Comparison of ENCODE assay signal across 15 cellular contexts in genomic region chr17:19011581-19011980, GRCh38. TPM values are rescaled to one million over a fixed set of nuclear protein-coding genes. Genes with fewer than 3 reads are reported as not detected.
DNase-seq lines count a peak whose midpoint lies in the region; ATAC-seq and TF ChIP-seq lines count a peak whose summit lies in the region.
"Had no signal": no experiment of that assay in that cellular context is flagged by ENCODE, and none has a peak within 500 bp of the region (broad histone marks: within the 10 kb centered on the region; RNA-seq: fewer than 3 reads in every experiment).

No MANE protein-coding gene starts in this region.

- no peak overlapping the region for H3K9ac ChIP-seq in neuronal stem cell (ENCODE audit: low read depth, low read length, poor library complexity)

- no peak overlapping the region for H3K4me3 ChIP-seq in right cardiac atrium (ENCODE audit: low read length)
- no peak overlapping the region for H3K4me3 ChIP-seq in right atrium auricular region
- H3K4me3 ChIP-seq in esophagus squamous epithelium, result no peak overlapping the region
- no peak overlapping the region for H3K4me3 ChIP-seq in neuronal stem cell (ENCODE audit: low read length in 2 of 2)
- H3K4me3 ChIP-seq in upper lobe of right lung, result no peak overlapping the region
- H3K4me3 ChIP-seq: BLaER1 treated with 17β-estradiol and CSF1 and Interleukin-3, amounts not matched to agents 10 nM and 100 nM had no signal

- peak in 2 of 3 donors; percentile 8 to 44 for DNase-seq in right cardiac atrium
- no peak for DNase-seq in right atrium auricular region (ENCODE audit: low spot score)
- DNase-seq in esophagus squamous epithelium (lab: John Stamatoyannopoulos, UW), result no peak
- DNase-seq in neuronal stem cell (ENCODE audit: low spot score), result no peak
- DNase-seq in upper lobe of right lung, result no peak
- no peak for DNase-seq in effector CD8-positive, alpha-beta T cell (lab: John Stamatoyannopoulos, UW)
- DNase-seq in stimulated activated CD4-positive, alpha-beta T cell treated with anti-CD3 and anti-CD28 coated beads, Interleukin-1b, Interleukin-23, amount 100 ng/mL, for 48 hours, result no peak
- no peak for DNase-seq in KBM-7
- DNase-seq: Kasumi-1, MM.1S, NCI-H1092 treated with DMSO at 0.1 percent for 48 hours, NCI-H187, NCI-H524 treated with DMSO at 0.1 percent for 48 hours, SHP77 had no signal

- H4K91ac ChIP-seq in neuronal stem cell (ENCODE audit: low read depth, low read length, poor library complexity), result no peak overlapping the region

- H2BK5ac ChIP-seq in neuronal stem cell (ENCODE audit: low read length), result peak overlapping the region; percentile 46

- no peak overlapping the region for H3K4me2 ChIP-seq in neuronal stem cell (ENCODE audit: insufficient read depth, low read length, poor library complexity, severe bottlenecking)

- TF ChIP-seq CTCF in right atrium auricular region (IDR thresholded peaks at IDR 0.05), result no peak
- no peak for TF ChIP-seq CTCF in esophagus squamous epithelium (IDR thresholded peaks at IDR 0.05)
- TF ChIP-seq CTCF in upper lobe of right lung (IDR thresholded peaks at IDR 0.05), result no peak

- no peak overlapping the region for H3K4ac ChIP-seq in neuronal stem cell (ENCODE audit: low read length)

- in situ Hi-C loops in KBM-7 (cut with MboI; ENCODE audit: low pct_unique_long_range_greater_than_20kb, low sequenced_read_pairs), result loop anchor here (10.0 kb wide), 1 partner anchor 47 kb away; no protein-coding TSS in a partner anchor

- intact Hi-C loops in right cardiac atrium (cut with DNase I), result loop anchor here in 1 of 4 donors (5.0 kb wide), 1 partner anchor 49 kb away; no protein-coding TSS in a partner anchor
- intact Hi-C loops in esophagus squamous epithelium (cut with DNase I), result no loop called here
- intact Hi-C loops in upper lobe of right lung (cut with DNase I), result no loop called here

- H3K23ac ChIP-seq in neuronal stem cell (ENCODE audit: low read depth, low read length, poor library complexity), result no peak overlapping the region

- ATAC-seq in right cardiac atrium (peak in 1 of 2 donors; percentile 19), upper lobe of right lung (peak; percentile 4)

- no peaks in the 10 kb centered on the region for H3K79me1 ChIP-seq in neuronal stem cell (ENCODE audit: low read depth, low read length)

- H2BK15ac ChIP-seq in neuronal stem cell (ENCODE audit: low read length), result peak overlapping the region; percentile 84

- no peak overlapping the region for H2AFZ ChIP-seq in neuronal stem cell (ENCODE audit: low read length)

- H3K36me3 ChIP-seq in right atrium auricular region (no peaks in the 10 kb centered on the region), esophagus squamous epithelium (no peaks in the 10 kb centered on the region), neuronal stem cell (replicated peaks in 1 of 2; ENCODE audit: control insufficient read depth in 2 of 2, insufficient read depth in 2 of 2, low read length in 2 of 2) (no peaks in the 10 kb centered on the region), upper lobe of right lung (no peaks in the 10 kb centered on the region)
- H3K36me3 ChIP-seq: BLaER1 treated with 17β-estradiol and CSF1 and Interleukin-3, amounts not matched to agents 10 nM and 100 nM had no signal

- no peak for TF ChIP-seq POLR2A in esophagus squamous epithelium (IDR thresholded peaks at IDR 0.05)

- H3K27ac ChIP-seq in right cardiac atrium (ENCODE audit: low read length) (no peak overlapping the region), right atrium auricular region (no peak overlapping the region), esophagus squamous epithelium (peak overlapping the region in 3 of 4 donors; percentile 65 to 84 (median 84)), neuronal stem cell (replicated peaks; ENCODE audit: low read length) (no peak overlapping the region), upper lobe of right lung (no peak overlapping the region)
- H3K27ac ChIP-seq: BLaER1 treated with 17β-estradiol and CSF1 and Interleukin-3, amounts not matched to agents 10 nM and 100 nM had no signal

- peak overlapping the region; percentile 11 for H2AK5ac ChIP-seq in neuronal stem cell (ENCODE audit: low read depth, low read length)

- H3K4me1 ChIP-seq in right cardiac atrium (ENCODE audit: control insufficient read depth, insufficient read depth, low read length) (no peaks in the 10 kb centered on the region), right atrium auricular region (no peaks in the 10 kb centered on the region), esophagus squamous epithelium (peaks cover 17 to 59% (median 18%) of the 10 kb centered on the region in 3 donors), neuronal stem cell (ENCODE audit: control insufficient read depth in 2 of 2, insufficient read depth in 1 of 2, low read depth in 1 of 2, low read length in 2 of 2) (peaks cover 0 to 3% of the 10 kb centered on the region in 2 donors), upper lobe of right lung (no peaks in the 10 kb centered on the region)

- no peak overlapping the region for H2BK120ac ChIP-seq in neuronal stem cell (ENCODE audit: low read depth, low read length)

- no peak overlapping the region for H3K14ac ChIP-seq in neuronal stem cell (ENCODE audit: low read length)

- no peak overlapping the region for H2BK12ac ChIP-seq in neuronal stem cell (ENCODE audit: low read length)

- no peaks in the 10 kb centered on the region for H3K9me3 ChIP-seq in right cardiac atrium (ENCODE audit: control insufficient read depth, low read length)
- no peaks in the 10 kb centered on the region for H3K9me3 ChIP-seq in right atrium auricular region
- H3K9me3 ChIP-seq in esophagus squamous epithelium, result no peaks in the 10 kb centered on the region
- peaks cover 0 to 3% of the 10 kb centered on the region in 2 donors for H3K9me3 ChIP-seq in neuronal stem cell (replicated peaks in 1 of 2; ENCODE audit: control insufficient read depth in 2 of 2, insufficient read depth in 1 of 2, low read depth in 1 of 2, low read length in 2 of 2)
- H3K9me3 ChIP-seq in upper lobe of right lung, result no peaks in the 10 kb centered on the region

- H3K27me3 ChIP-seq in right cardiac atrium (ENCODE audit: control insufficient read depth, insufficient read depth), result no peaks in the 10 kb centered on the region
- H3K27me3 ChIP-seq in right atrium auricular region, result no peaks in the 10 kb centered on the region
- no peaks in the 10 kb centered on the region for H3K27me3 ChIP-seq in esophagus squamous epithelium
- H3K27me3 ChIP-seq in neuronal stem cell (ENCODE audit: control insufficient read depth in 3 of 3, insufficient read depth in 3 of 3, low read depth in 1 of 3, low read length in 3 of 3), result peaks cover 0 to 19% (median 0%) of the 10 kb centered on the region in 3 experiments
- no peaks in the 10 kb centered on the region for H3K27me3 ChIP-seq in upper lobe of right lung

- 81% methylated on average over 6 of the region's 6 CpGs for WGBS in right cardiac atrium
- 77 to 82% methylated on average over 4 to 5 of the region's 6 CpGs for WGBS in esophagus squamous epithelium, 2 donors
- WGBS in neuronal stem cell (ENCODE audit: extremely low coverage in 2 of 2, insufficient read length in 2 of 2, insufficient replicate concordance in 1 of 2), 2 donors, result no CpG with 5 or more reads among the region's 6 CpGs

- peak overlapping the region; percentile 53 for H3K18ac ChIP-seq in neuronal stem cell (ENCODE audit: low read length)

- no peak overlapping the region for H4K8ac ChIP-seq in neuronal stem cell (ENCODE audit: low read depth, low read length)

RNA-seq across cellular contexts. Expression of gene FAM83G, which starts 7.0 kb away (rescaled TPM):
- total RNA-seq in right cardiac atrium (10 to 100 TPM; 27.7 to 40.2 (median 30.3) TPM), right atrium auricular region (10 to 100 TPM; 14.0 to 50.9 TPM), esophagus squamous epithelium (100 to 1,000 TPM in 1 of 4 donors, 10 to 100 TPM in 3; 44.3 to 157 (median 71.3) TPM), upper lobe of right lung (8.3 TPM)
- polyA plus RNA-seq in right cardiac atrium, result 18.7 TPM
- 9.5 TPM for polyA plus RNA-seq in neuronal stem cell (2013, experiment 1 of 2)
- 9.7 TPM for polyA plus RNA-seq in neuronal stem cell (2013, experiment 2 of 2)

RNA-seq across cellular contexts. Expression of gene GRAP, which starts 35.2 kb away (rescaled TPM):
- total RNA-seq in right cardiac atrium (1 to 10 TPM; 2.8 to 4.1 (median 3.6) TPM), right atrium auricular region (1 to 10 TPM; 2.5 to 5.6 TPM), esophagus squamous epithelium (1 to 10 TPM; 1.0 to 4.2 (median 1.7) TPM), upper lobe of right lung (10.6 TPM)
- 2.3 TPM for polyA plus RNA-seq in right cardiac atrium
- polyA plus RNA-seq in neuronal stem cell (2013, experiment 1 of 2), result 0.08 TPM
- polyA plus RNA-seq in neuronal stem cell (2013, experiment 2 of 2), result 0.11 TPM

RNA-seq across cellular contexts. Expression of gene SLC5A10, which starts 59.6 kb away (rescaled TPM):
- total RNA-seq in right cardiac atrium, result 1 to 10 TPM in 2 of 4 donors, under 1 TPM in 2; 0.17 to 2.3 (median 1.3) TPM
- polyA plus RNA-seq in right cardiac atrium, result 0.61 TPM
- under 1 TPM in 1 of 2 donors, not detected in 1; 0.16 TPM for total RNA-seq in right atrium auricular region
- under 1 TPM in 3 of 4 donors, not detected in 1; 0.40 to 0.76 (median 0.53) TPM for total RNA-seq in esophagus squamous epithelium
- under 0.01 TPM for polyA plus RNA-seq in neuronal stem cell (2013, experiment 1 of 2)
- polyA plus RNA-seq in neuronal stem cell (2013, experiment 2 of 2), result not detected
- total RNA-seq in upper lobe of right lung, result not detected

Comparison
In these comparisons a context has a peak if more than half of its experiments do, and no peak if none do; other contexts are left out.
1. DNase-seq: peak in right cardiac atrium (2 of 3); none in right atrium auricular region (single experiment), esophagus squamous epithelium (single experiment), neuronal stem cell (single experiment), upper lobe of right lung (single experiment), effector CD8-positive, alpha-beta T cell (single experiment), stimulated activated CD4-positive, alpha-beta T cell treated with anti-CD3 and anti-CD28 coated beads, Interleukin-1b, Interleukin-23, amount 100 ng/mL, for 48 hours (single experiment) and KBM-7 (single experiment).
2. H3K27ac ChIP-seq: peak in esophagus squamous epithelium (3 of 4); none in right cardiac atrium (single experiment), right atrium auricular region (0 of 2), neuronal stem cell (single experiment) and upper lobe of right lung (single experiment).